In the genomic region with DNA sequence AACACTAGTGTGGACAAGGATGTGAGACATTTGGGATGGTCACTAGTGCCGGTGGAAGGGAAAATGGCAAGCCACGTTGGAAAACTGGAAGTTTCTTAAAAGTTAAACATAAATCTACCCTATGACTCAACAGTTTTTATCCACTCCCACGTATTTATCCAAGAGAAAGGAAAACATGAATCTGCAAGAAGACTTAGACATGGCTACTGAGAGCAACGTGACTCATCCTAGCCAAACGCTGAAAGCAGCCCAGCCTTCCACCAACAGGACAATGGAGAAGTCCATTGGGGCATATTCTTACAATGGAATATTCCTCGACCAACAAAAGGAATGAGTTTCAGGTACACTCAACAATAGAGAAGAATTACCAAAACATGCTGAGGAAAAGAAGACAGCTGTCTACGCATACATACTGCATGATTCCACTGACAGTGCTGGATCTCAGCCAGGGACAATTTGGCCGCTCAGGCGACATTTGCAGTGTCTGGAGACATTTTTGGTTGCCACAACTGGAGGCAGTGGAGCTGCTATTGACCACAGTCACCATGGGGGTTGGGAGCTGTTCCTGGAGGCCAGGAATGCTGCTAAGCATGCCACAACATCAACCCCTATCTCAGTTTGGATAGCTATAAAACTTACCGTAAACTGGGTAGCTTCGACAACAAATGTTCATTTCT, we compare ENCODE assay signal across 13 cellular contexts. TPM values are rescaled to one million over a fixed set of nuclear protein-coding genes. Genes with fewer than 3 reads are reported as not detected.
DNase-seq lines count a peak whose midpoint lies in the region.
"Had no signal": no experiment of that assay in that cellular context is flagged by ENCODE, and none has a peak within 500 bp of the region (broad histone marks: within the 10 kb centered on the region; RNA-seq: fewer than 3 reads in every experiment).

No MANE protein-coding gene starts in this region.

- DNase-seq in AG08396 (ENCODE audit: low spot score): peak; percentile 78
- peak; percentile 82 for DNase-seq in HT1080 (ENCODE audit: low read depth)
- DNase-seq in brain pericyte (ENCODE audit: low read depth, low spot score): peak; percentile 51
- peak; percentile 97 for DNase-seq in kidney tubule cell (ENCODE audit: low spot score)
- DNase-seq in activated naive CD4-positive, alpha-beta T cell treated with Interleukin-2 at 50 U/mL for 16 hours: no peak
- DNase-seq in C1 segment of cervical spinal cord (lab: John Stamatoyannopoulos, UW): no peak
- no peak for DNase-seq in SIG-M5 (lab: John Stamatoyannopoulos, UW)
- DNase-seq in NCI-H128 (lab: John Stamatoyannopoulos, UW; ENCODE audit: unreplicated experiment): no peak
- DNase-seq: activated gamma-delta T cell treated with Interleukin-2 at 50 U/mL for 16 hours; effector memory CD8-positive, alpha-beta T cell; lower lobe of right lung; sigmoid colon; WERI-Rb-1 had no signal

RNA-seq across cellular contexts. Expression of a gene that starts 21.2 kb away (rescaled TPM):
- total RNA-seq in HT1080 (2014; rRNA removed; shearing (Covaris generic)): 0.03 and 0.63 TPM in 2 replicates
- not detected in 2 replicates for polyA plus RNA-seq in HT1080 (2015; cell fraction: cytosol; rRNA removed)
- polyA plus RNA-seq in HT1080 (2015; cell fraction: nucleus; rRNA removed): not detected in 2 replicates
- total RNA-seq: lower lobe of right lung had no signal

Comparison
In these comparisons a context has a peak if more than half of its experiments do, and no peak if none do; other contexts are left out.
1. DNase-seq: peak in AG08396 (single experiment), HT1080 (single experiment), brain pericyte (single experiment) and kidney tubule cell (single experiment); none in activated naive CD4-positive, alpha-beta T cell treated with Interleukin-2 at 50 U/mL for 16 hours (single experiment), C1 segment of cervical spinal cord (0 of 14), SIG-M5 (single experiment) and NCI-H128 (single experiment).